Comparison of ENCODE assay signal across 8 cellular contexts in the genomic region with DNA sequence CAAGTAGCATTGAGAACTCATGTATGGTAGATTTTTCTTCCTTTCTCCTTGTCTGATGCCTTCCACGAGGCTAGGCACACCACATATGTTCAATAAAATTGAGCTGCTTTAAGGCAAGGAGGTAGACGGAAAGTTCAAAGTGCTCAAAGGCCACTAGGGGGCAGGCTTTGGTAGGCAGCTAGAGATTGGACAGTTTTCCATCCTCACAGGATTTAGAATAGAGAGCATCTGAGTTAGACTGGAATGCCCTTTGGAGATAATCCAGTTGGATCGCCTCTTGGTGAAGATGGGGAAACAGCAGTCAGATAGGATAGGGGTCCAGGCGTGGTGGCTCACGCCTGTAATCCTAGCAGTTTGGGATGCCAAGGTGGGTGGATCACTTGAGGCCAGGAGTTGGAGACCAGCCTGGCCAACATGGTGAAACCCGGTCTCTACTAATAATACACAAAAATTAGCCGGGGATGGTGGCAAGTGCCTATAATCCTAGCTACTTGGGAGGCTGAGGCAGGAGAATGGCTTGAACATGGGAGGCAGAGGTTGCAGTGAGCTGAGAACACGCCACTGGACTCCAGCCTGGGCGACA. TPM values are rescaled to one million over a fixed set of nuclear protein-coding genes. Genes with fewer than 3 reads are reported as not detected.
DNase-seq lines count a peak whose midpoint lies in the region; ATAC-seq and TF ChIP-seq lines count a peak whose summit lies in the region.

No MANE protein-coding gene starts in this region.

- no TSS peak for BruUV-seq in Calu3 (replicated peaks; lab: Mats Ljungman, UMichigan)

- CTCF ChIA-PET in Calu3 (lab: Charles Lee), result interaction anchor here (0.7 to 1.2 kb wide), 9 partner anchors 9 to 119 kb away, joined by 3 to 5 read pairs (median 3); no protein-coding TSS in a partner anchor

- H3K4me3 Mint-ChIP-seq in Calu3 (ENCODE audit: low read depth, unreplicated experiment), result no peak overlapping the region

- no peaks in the 10 kb centered on the region for H3F3A ChIP-seq in neural cell (ENCODE audit: insufficient read depth, low read length, poor library complexity, severe bottlenecking)

- H4K20me1 ChIP-seq in fibroblast of lung (ENCODE audit: control insufficient read depth, extremely low read depth, insufficient read depth, low read length) (no peaks in the 10 kb centered on the region), neural cell (ENCODE audit: insufficient read depth) (no peaks in the 10 kb centered on the region)

- peak; percentile 73 for TF ChIP-seq RAD21 in neural cell (conservative IDR thresholded peaks at IDR 0.05)

- no peaks in the 10 kb centered on the region for H3K9me2 ChIP-seq in neural cell (ENCODE audit: insufficient read depth, low read length)

- H3K4me3 ChIP-seq in fibroblast of lung (replicated peaks in 1 of 4; ENCODE audit: control extremely low read depth in 1 of 4, insufficient read depth in 1 of 4, low read depth in 3 of 4, low read length in 4 of 4) (no peak overlapping the region), neural cell (ENCODE audit: low read length) (no peak overlapping the region)

- intact Hi-C loops in Calu3 (cut with micrococcal nuclease; ENCODE audit: unreplicated experiment), result loop anchor here (1.0 to 5.0 kb wide), 3 partner anchors 40 to 112 kb away; no protein-coding TSS in a partner anchor

- H3K9me3 ChIP-seq in fibroblast of lung (ENCODE audit: control insufficient read depth, insufficient read depth, low read depth, low read length) (no peaks in the 10 kb centered on the region), neural cell (ENCODE audit: low read length) (no peaks in the 10 kb centered on the region)

- H3K4me1 Mint-ChIP-seq in Calu3 (ENCODE audit: low read depth, unreplicated experiment), result no peaks in the 10 kb centered on the region

- no peaks in the 10 kb centered on the region for H3K9me3 Mint-ChIP-seq in Calu3 (ENCODE audit: low read depth, unreplicated experiment)

- H2AFZ ChIP-seq in fibroblast of lung (ENCODE audit: low read length) (no peak overlapping the region), neural cell (ENCODE audit: low read depth, low read length) (no peak overlapping the region)

- H3K4me1 ChIP-seq in fibroblast of lung (ENCODE audit: control insufficient read depth, extremely low read depth, insufficient read depth, low read length), result peaks cover 7% of the 10 kb centered on the region

- no peaks in the 10 kb centered on the region for H3K27me3 Mint-ChIP-seq in Calu3 (ENCODE audit: unreplicated experiment)

- no peaks in the 10 kb centered on the region for H3K79me2 ChIP-seq in fibroblast of lung (ENCODE audit: control insufficient read depth, insufficient read depth, low read length)
- no peaks in the 10 kb centered on the region for H3K79me2 ChIP-seq in neural cell (replicated peaks; ENCODE audit: insufficient read depth, low read length)

- TF ChIP-seq CTCF in Calu3 (IDR thresholded peaks at IDR 0.05; ENCODE audit: unreplicated experiment) (peak; percentile 68), fibroblast of lung (conservative IDR thresholded peaks at IDR 0.05 in 1 of 2, IDR thresholded peaks at IDR 0.05 in 1 of 2; ENCODE audit: low read depth in 1 of 2, low read length in 2 of 2) (peak; percentile 52 to 69), neural cell (IDR thresholded peaks at IDR 0.05; ENCODE audit: poor library complexity, severe bottlenecking) (peak; percentile 71)

- peak overlapping the region; percentile 20 for H3K27ac Mint-ChIP-seq in Calu3 (ENCODE audit: unreplicated experiment)

- ATAC-seq in HG03095 (IDR thresholded peaks at IDR 0.05; ENCODE audit: unreplicated experiment) (no peak), GM18909 (IDR thresholded peaks at IDR 0.05; ENCODE audit: poor library complexity, unreplicated experiment) (no peak)

- TF ChIP-seq EP300 in neural cell (conservative IDR thresholded peaks at IDR 0.05; ENCODE audit: poor library complexity, severe bottlenecking), result no peak

- DNase-seq in Calu3 (peak; percentile 61), HS-27A (ENCODE audit: low read depth) (peak; percentile 19), NOMO-1 treated with dmso at 0.1 percent for 144 hours (lab: John Stamatoyannopoulos, UW; ENCODE audit: unreplicated experiment) (peak; percentile 37), fibroblast of lung (ENCODE audit: low read depth in 2 of 2) (peak; percentile 50 to 78)
- DNase-seq in activated T-cell treated with anti-CD3 and anti-CD28 coated beads, Interleukin-2, amount 50 U/mL, for 1 hour, result peak; percentile 55

- H3K27me3 ChIP-seq in fibroblast of lung (ENCODE audit: control insufficient read depth, insufficient read depth, low read length) (no peaks in the 10 kb centered on the region), neural cell (ENCODE audit: insufficient read depth, low read depth, low read length) (no peaks in the 10 kb centered on the region)

- H3K36me3 ChIP-seq in fibroblast of lung (ENCODE audit: control insufficient read depth, insufficient read depth, low read length), result no peaks in the 10 kb centered on the region
- no peaks in the 10 kb centered on the region for H3K36me3 ChIP-seq in neural cell (ENCODE audit: insufficient read depth, low read length)

- H3K36me3 Mint-ChIP-seq in Calu3 (ENCODE audit: insufficient read depth, unreplicated experiment), result peaks cover 9% of the 10 kb centered on the region

- H3K27ac ChIP-seq in fibroblast of lung (ENCODE audit: insufficient read depth, low read length) (no peak overlapping the region), neural cell (ENCODE audit: low read length) (no peak overlapping the region)

- no peak overlapping the region for H3K4me2 ChIP-seq in fibroblast of lung (ENCODE audit: extremely low read depth, insufficient read depth, low read length)
- H3K4me2 ChIP-seq in neural cell (ENCODE audit: low read length), result no peak overlapping the region

- H3K9ac ChIP-seq in fibroblast of lung (ENCODE audit: insufficient read depth, low read length) (no peak overlapping the region), neural cell (ENCODE audit: low read length) (no peak overlapping the region)

TF ChIP-seq in neural cell, 6 proteins besides CTCF, POLR2A, EP300 and RAD21:
- TF ChIP-seq MXI1 (conservative IDR thresholded peaks at IDR 0.05; ENCODE audit: poor library complexity, severe bottlenecking) (no peak), TAF1 (IDR thresholded peaks at IDR 0.05; ENCODE audit: low read depth) (no peak), POLR2AphosphoS5 (IDR thresholded peaks at IDR 0.05) (no peak), REST (IDR thresholded peaks at IDR 0.05; ENCODE audit: borderline replicate concordance) (no peak), EZH2 (IDR thresholded peaks at IDR 0.05; ENCODE audit: borderline replicate concordance, insufficient read depth, low read length, poor library complexity, severe bottlenecking) (no peak), SMC3 (conservative IDR thresholded peaks at IDR 0.05; ENCODE audit: poor library complexity) (peak; percentile 65)

RNA-seq across cellular contexts. Expression of gene ELF4, which starts 30.4 kb away (rescaled TPM):
- total RNA-seq in Calu3 (2022), result 21.0 and 24.2 TPM in 2 replicates
- total RNA-seq in fibroblast of lung, result 5.9 and 9.9 TPM in 2 replicates
- polyA plus RNA-seq in fibroblast of lung, result 13.7 and 17.0 TPM in 2 replicates
- polyA plus RNA-seq in fibroblast of lung (2012), result 14.3 and 16.1 TPM in 2 replicates
- 47.0 and 56.4 TPM in 2 replicates for polyA minus RNA-seq in fibroblast of lung (ENCODE audit: low replicate concordance)
- polyA plus RNA-seq in neural cell, result not detected in 2 replicates
- polyA minus RNA-seq in neural cell, result 0.24 TPM in 1 of 2 replicates, not detected in the other
